Comparison of ENCODE assay signal across 1 cellular context in the genomic region with DNA sequence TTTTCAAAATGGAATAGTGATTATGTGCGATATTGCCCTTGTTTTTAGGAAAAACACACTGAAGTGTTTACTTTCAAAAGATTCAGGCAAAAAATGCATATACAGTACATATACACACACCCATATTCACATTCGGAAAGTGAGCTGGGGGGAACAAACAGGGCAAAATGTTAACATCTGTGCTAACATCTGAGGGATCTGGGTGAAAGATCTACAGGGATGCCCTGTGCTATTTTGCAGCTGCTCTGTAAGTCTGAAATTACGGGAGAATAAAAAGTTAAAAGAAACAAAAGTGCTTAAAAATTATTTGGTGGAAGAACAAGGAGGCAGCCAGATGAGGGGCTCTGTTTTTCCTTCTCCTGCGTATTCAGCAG.
TF ChIP-seq lines count a peak whose summit lies in the region.

No MANE protein-coding gene starts in this region.

TF ChIP-seq in K562, 482 proteins besides CTCF, POLR2A, EP300 and RAD21 (continued from another document):
- TF ChIP-seq, protein P1, sequence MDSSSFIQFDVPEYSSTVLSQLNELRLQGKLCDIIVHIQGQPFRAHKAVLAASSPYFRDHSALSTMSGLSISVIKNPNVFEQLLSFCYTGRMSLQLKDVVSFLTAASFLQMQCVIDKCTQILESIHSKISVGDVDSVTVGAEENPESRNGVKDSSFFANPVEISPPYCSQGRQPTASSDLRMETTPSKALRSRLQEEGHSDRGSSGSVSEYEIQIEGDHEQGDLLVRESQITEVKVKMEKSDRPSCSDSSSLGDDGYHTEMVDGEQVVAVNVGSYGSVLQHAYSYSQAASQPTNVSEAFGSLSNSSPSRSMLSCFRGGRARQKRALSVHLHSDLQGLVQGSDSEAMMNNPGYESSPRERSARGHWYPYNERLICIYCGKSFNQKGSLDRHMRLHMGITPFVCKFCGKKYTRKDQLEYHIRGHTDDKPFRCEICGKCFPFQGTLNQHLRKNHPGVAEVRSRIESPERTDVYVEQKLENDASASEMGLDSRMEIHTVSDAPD (CRISPR knock-in tag; IDR thresholded peaks at IDR 0.05): no peak
- TF ChIP-seq HSF4 (CRISPR knock-in tag; IDR thresholded peaks at IDR 0.05; ENCODE audit: borderline replicate concordance) (no peak), NR0B1 (IDR thresholded peaks at IDR 0.05; ENCODE audit: partially characterized antibody) (no peak), POLR2H (tag; IDR thresholded peaks at IDR 0.05; ENCODE audit: low read depth) (no peak), POU5F1 (IDR thresholded peaks at IDR 0.05; ENCODE audit: borderline replicate concordance, low read depth, low read length, partially characterized antibody) (no peak), BMI1 (IDR thresholded peaks at IDR 0.05; ENCODE audit: low read length) (no peak), ZSCAN29 (IDR thresholded peaks at IDR 0.05) (no peak), EP400 (IDR thresholded peaks at IDR 0.05) (no peak), PML (IDR thresholded peaks at IDR 0.05; ENCODE audit: low read length) (no peak), SIN3B (IDR thresholded peaks at IDR 0.05; ENCODE audit: low read depth) (no peak), RFX1 (IDR thresholded peaks at IDR 0.05) (no peak), ESRRA (IDR thresholded peaks at IDR 0.05; ENCODE audit: borderline replicate concordance, low read depth) (no peak), NCOA2 (IDR thresholded peaks at IDR 0.05; ENCODE audit: partially characterized antibody in 2 of 2) (no peak)
- TF ChIP-seq, protein P2, sequence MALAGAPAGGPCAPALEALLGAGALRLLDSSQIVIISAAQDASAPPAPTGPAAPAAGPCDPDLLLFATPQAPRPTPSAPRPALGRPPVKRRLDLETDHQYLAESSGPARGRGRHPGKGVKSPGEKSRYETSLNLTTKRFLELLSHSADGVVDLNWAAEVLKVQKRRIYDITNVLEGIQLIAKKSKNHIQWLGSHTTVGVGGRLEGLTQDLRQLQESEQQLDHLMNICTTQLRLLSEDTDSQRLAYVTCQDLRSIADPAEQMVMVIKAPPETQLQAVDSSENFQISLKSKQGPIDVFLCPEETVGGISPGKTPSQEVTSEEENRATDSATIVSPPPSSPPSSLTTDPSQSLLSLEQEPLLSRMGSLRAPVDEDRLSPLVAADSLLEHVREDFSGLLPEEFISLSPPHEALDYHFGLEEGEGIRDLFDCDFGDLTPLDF (CRISPR knock-in tag; IDR thresholded peaks at IDR 0.05): no peak
